8 cellular contexts compared by ENCODE assay signal in genomic region chr16:87490091-87490798, GRCh38. TPM values are rescaled to one million over a fixed set of nuclear protein-coding genes. Genes with fewer than 3 reads are reported as not detected.
DNase-seq lines count a peak whose midpoint lies in the region; ATAC-seq lines count a peak whose summit lies in the region.

No MANE protein-coding gene starts in this region.

- no peaks in the 10 kb centered on the region for H3K36me3 ChIP-seq in subcutaneous abdominal adipose tissue (ENCODE audit: control insufficient read depth in 5 of 5, insufficient read depth in 5 of 5, low read length in 5 of 5)

- peak overlapping the region; percentile 87 for H3K4me3 Mint-ChIP-seq in activated naive CD8-positive, alpha-beta T cell treated with anti-CD3 and anti-CD28 coated beads for 36 hours

- no peak overlapping the region for H3K27ac ChIP-seq in subcutaneous abdominal adipose tissue (ENCODE audit: low read depth, low read length)

- H3K27me3 ChIP-seq in subcutaneous abdominal adipose tissue (ENCODE audit: control insufficient read depth in 5 of 5, insufficient read depth in 4 of 5, low read length in 5 of 5): no peaks in the 10 kb centered on the region

- peaks cover 7% of the 10 kb centered on the region for H3K36me3 Mint-ChIP-seq in activated naive CD8-positive, alpha-beta T cell treated with anti-CD3 and anti-CD28 coated beads for 36 hours

- no peaks in the 10 kb centered on the region for H3K9me3 Mint-ChIP-seq in activated naive CD8-positive, alpha-beta T cell treated with anti-CD3 and anti-CD28 coated beads for 36 hours

- ATAC-seq in GM21737 (IDR thresholded peaks at IDR 0.05; ENCODE audit: unreplicated experiment): no peak

- H3K27me3 Mint-ChIP-seq in activated naive CD8-positive, alpha-beta T cell treated with anti-CD3 and anti-CD28 coated beads for 36 hours: peaks cover 12% of the 10 kb centered on the region

- H3K4me1 ChIP-seq in subcutaneous abdominal adipose tissue (ENCODE audit: control insufficient read depth in 5 of 5, insufficient read depth in 5 of 5, low read length in 5 of 5): peaks cover 9 to 61% (median 54%) of the 10 kb centered on the region in 5 donors

- H3K4me3 ChIP-seq in subcutaneous abdominal adipose tissue (ENCODE audit: low read depth in 1 of 5, low read length in 5 of 5): peak overlapping the region; percentile 62 to 81 (median 65)

- H3K27ac Mint-ChIP-seq in activated naive CD8-positive, alpha-beta T cell treated with anti-CD3 and anti-CD28 coated beads for 36 hours: peak overlapping the region; percentile 86

- DNase-seq in NCI-H82 (lab: John Stamatoyannopoulos, UW) (peak; percentile 34), NCI-H82 treated with DMSO at 0.1 percent for 48 hours (lab: John Stamatoyannopoulos, UW; ENCODE audit: unreplicated experiment) (no peak), kidney glomerular epithelial cell (lab: John Stamatoyannopoulos, UW) (peak; percentile 25), NCI-H1694 (lab: John Stamatoyannopoulos, UW) (no peak), anterior cingulate cortex (lab: John Stamatoyannopoulos, UW) (no peak)
- no peak for DNase-seq in activated naive CD8-positive, alpha-beta T cell treated with anti-CD3 and anti-CD28 coated beads for 36 hours

- peak overlapping the region in 2 of 5 donors; percentile 28 to 48 for H3K9ac ChIP-seq in subcutaneous abdominal adipose tissue (ENCODE audit: low read length in 5 of 5)

- H3K9me3 ChIP-seq in subcutaneous abdominal adipose tissue (ENCODE audit: control insufficient read depth in 5 of 5, low read length in 5 of 5): no peaks in the 10 kb centered on the region

- H3K4me1 Mint-ChIP-seq in activated naive CD8-positive, alpha-beta T cell treated with anti-CD3 and anti-CD28 coated beads for 36 hours: peaks cover 63% of the 10 kb centered on the region

RNA-seq across cellular contexts. Expression of gene ZCCHC14, which starts 2.6 kb away (rescaled TPM):
- 1 to 10 TPM; 5.5 to 5.7 TPM for total RNA-seq in activated naive CD8-positive, alpha-beta T cell treated with anti-CD3 and anti-CD28 coated beads for 36 hours

Comparison
In these comparisons a context has a peak if more than half of its experiments do, and no peak if none do; other contexts are left out.
1. DNase-seq: peak in NCI-H82 (single experiment) and kidney glomerular epithelial cell (single experiment); none in NCI-H82 treated with DMSO at 0.1 percent for 48 hours (single experiment), activated naive CD8-positive, alpha-beta T cell treated with anti-CD3 and anti-CD28 coated beads for 36 hours (single experiment), NCI-H1694 (single experiment) and anterior cingulate cortex (0 of 58).